In the genomic region with DNA sequence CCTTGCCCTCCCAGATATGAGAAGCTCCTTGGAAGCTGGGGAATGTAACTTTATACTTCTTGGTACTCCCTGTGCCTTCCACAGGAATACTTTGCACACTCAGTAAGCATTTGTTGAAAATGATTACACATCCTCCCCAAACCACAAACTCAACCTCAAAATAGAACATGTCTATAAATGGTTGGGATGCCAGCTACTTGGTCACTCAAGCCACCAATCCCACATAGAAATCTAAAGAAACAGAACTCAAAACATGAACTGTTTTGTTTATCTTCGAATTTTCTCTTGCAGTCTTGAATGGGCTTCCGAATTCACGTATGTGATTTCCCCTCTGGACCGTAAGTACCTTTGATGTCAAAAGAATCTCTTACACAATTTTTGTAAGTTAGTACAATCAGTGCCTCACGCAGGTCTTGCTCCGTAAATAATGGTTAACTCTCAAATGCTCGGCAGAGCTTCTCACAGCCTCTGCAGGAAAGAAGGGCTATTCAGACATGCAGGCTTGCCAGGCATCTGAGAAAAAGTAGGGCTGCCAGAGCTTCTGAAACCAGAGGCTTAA, we compare ENCODE assay signal across 9 cellular contexts. TPM values are rescaled to one million over a fixed set of nuclear protein-coding genes. Genes with fewer than 3 reads are reported as not detected.
DNase-seq lines count a peak whose midpoint lies in the region; ATAC-seq, FAIRE-seq and TF ChIP-seq lines count a peak whose summit lies in the region.
"Had no signal": no experiment of that assay in that cellular context is flagged by ENCODE, and none has a peak within 500 bp of the region (broad histone marks: within the 10 kb centered on the region; RNA-seq: fewer than 3 reads in every experiment).

No MANE protein-coding gene starts in this region.

- peak overlapping the region in 2 of 3 experiments; percentile 15 to 38; a peak in 3 of 7 replicates for H3K27ac Mint-ChIP-seq in H9
- peak overlapping the region in 1 of 9 donors; percentile 1 for H3K27ac Mint-ChIP-seq in naive thymus-derived CD4-positive, alpha-beta T cell

- no peak for TF ChIP-seq CTCF in H9 (conservative IDR thresholded peaks at IDR 0.05)
- no peak for TF ChIP-seq CTCF in gastroesophageal sphincter (IDR thresholded peaks at IDR 0.05)
- TF ChIP-seq CTCF in spleen (IDR thresholded peaks at IDR 0.05 in 8 of 11, conservative IDR thresholded peaks at IDR 0.05 in 3 of 11), result no peak

- no peak for TF ChIP-seq POLR2A in gastroesophageal sphincter (IDR thresholded peaks at IDR 0.05)
- TF ChIP-seq POLR2A in spleen (IDR thresholded peaks at IDR 0.05), result no peak

- H3K18ac ChIP-seq in H9 (ENCODE audit: insufficient read length, low read depth, low read length), result no peak overlapping the region

- H3K9me3 ChIP-seq in H9 (ENCODE audit: control insufficient read depth, low read depth, low read length) (no peaks in the 10 kb centered on the region), gastroesophageal sphincter (no peaks in the 10 kb centered on the region), spleen (no peaks in the 10 kb centered on the region)
- H3K9me3 ChIP-seq in naive thymus-derived CD4-positive, alpha-beta T cell (ENCODE audit: control insufficient read depth in 2 of 3, low read length in 3 of 3), result no peaks in the 10 kb centered on the region

- no peaks in the 10 kb centered on the region for H3K27me3 Mint-ChIP-seq in H9 (ENCODE audit: low read depth)
- peaks cover 21 to 40% (median 33%) of the 10 kb centered on the region in 5 donors for H3K27me3 Mint-ChIP-seq in naive thymus-derived CD4-positive, alpha-beta T cell

- H3K4me3 ChIP-seq in gastroesophageal sphincter (peak overlapping the region; percentile 17 to 23), spleen (peak overlapping the region in 1 of 8 donors; percentile 21)
- H3K4me3 ChIP-seq in naive thymus-derived CD4-positive, alpha-beta T cell (ENCODE audit: low read length), result no peak overlapping the region

- no peaks in the 10 kb centered on the region for H3K27me3 ChIP-seq in H9 (ENCODE audit: insufficient read depth, low read length)
- H3K27me3 ChIP-seq in gastroesophageal sphincter, result no peaks in the 10 kb centered on the region
- H3K27me3 ChIP-seq in spleen (replicated peaks in 1 of 7), result peaks cover 0 to 5% (median 0%) of the 10 kb centered on the region in 7 donors
- peaks cover 0 to 3% of the 10 kb centered on the region in 2 donors for H3K27me3 ChIP-seq in naive thymus-derived CD4-positive, alpha-beta T cell (ENCODE audit: control insufficient read depth in 2 of 2, insufficient read depth in 2 of 2, low read length in 2 of 2)

- no peak overlapping the region for H3K27ac ChIP-seq in H9 (ENCODE audit: insufficient read length, low read depth, low read length)
- peak overlapping the region; percentile 85 to 99 (median 88) for H3K27ac ChIP-seq in gastroesophageal sphincter
- peak overlapping the region in 6 of 8 donors; percentile 11 to 84 (median 70) for H3K27ac ChIP-seq in spleen
- no peak overlapping the region for H3K27ac ChIP-seq in naive thymus-derived CD4-positive, alpha-beta T cell (ENCODE audit: low read depth, low read length)

- H3K4me1 Mint-ChIP-seq in H9, result peaks cover 24 to 27% of the 10 kb centered on the region in 2 experiments
- peaks cover 4 to 48% (median 7%) of the 10 kb centered on the region in 7 donors for H3K4me1 Mint-ChIP-seq in naive thymus-derived CD4-positive, alpha-beta T cell

- CTCF ChIA-PET in naive thymus-derived CD4-positive, alpha-beta T cell (lab: Charles Lee), result interaction anchor here (0.6 kb wide), 1 partner anchor 410 kb away, joined by 3 read pairs; no protein-coding TSS in a partner anchor

- peak; percentile 72 for ATAC-seq in gastroesophageal sphincter
- ATAC-seq in naive thymus-derived CD4-positive, alpha-beta T cell, result no peak

- whole genome bisulfite sequencing in H9 (ENCODE audit: extremely low coverage, insufficient read length, low lambda C conversion rate), result no CpG with 5 or more reads among the region's 7 CpGs
- WGBS in gastroesophageal sphincter (ENCODE audit: low coverage in 1 of 2), 2 donors, result 22 to 27% methylated on average over 7 of the region's 7 CpGs
- 16 to 32% (median 21%) methylated on average over 7 of the region's 7 CpGs for WGBS in spleen, 5 donors

- H3K23ac ChIP-seq in H9 (ENCODE audit: insufficient read length, low read depth, low read length), result no peak overlapping the region

- H2BK120ac ChIP-seq in H9 (ENCODE audit: low read depth, low read length, poor library complexity, severe bottlenecking), result no peak overlapping the region

- H4K91ac ChIP-seq in H9 (ENCODE audit: insufficient read length, low read depth, low read length), result no peak overlapping the region

- no peaks in the 10 kb centered on the region; the same call in 1 of the 2 replicates for H3K4me1 ChIP-seq in H9 (ENCODE audit: insufficient read depth, low read length)
- H3K4me1 ChIP-seq in gastroesophageal sphincter, result peaks cover 9 to 82% (median 24%) of the 10 kb centered on the region in 3 donors
- peaks cover 0 to 55% (median 17%) of the 10 kb centered on the region in 6 donors for H3K4me1 ChIP-seq in spleen
- no peaks in the 10 kb centered on the region for H3K4me1 ChIP-seq in naive thymus-derived CD4-positive, alpha-beta T cell (ENCODE audit: control insufficient read depth in 2 of 2, insufficient read depth in 2 of 2, low read length in 2 of 2)

- no peak overlapping the region for H3K14ac ChIP-seq in H9 (ENCODE audit: insufficient read depth, low read length)

- TF ChIP-seq EP300 in gastroesophageal sphincter (IDR thresholded peaks at IDR 0.05), result no peak

- H3K36me3 ChIP-seq in gastroesophageal sphincter, result peaks cover 0 to 24% of the 10 kb centered on the region in 2 donors
- peaks cover 0 to 22% (median 4%) of the 10 kb centered on the region in 6 donors for H3K36me3 ChIP-seq in spleen
- no peaks in the 10 kb centered on the region for H3K36me3 ChIP-seq in naive thymus-derived CD4-positive, alpha-beta T cell (ENCODE audit: control insufficient read depth in 2 of 3, insufficient read depth in 3 of 3, low read length in 3 of 3)

- H3K79me2 ChIP-seq in H9 (ENCODE audit: insufficient read depth, low read length), result peaks cover 6% of the 10 kb centered on the region; the same call in 1 of the 2 replicates

- H3K4me3 Mint-ChIP-seq in H9, result no peak overlapping the region
- peak overlapping the region in 2 of 10 donors; percentile 20 to 68 for H3K4me3 Mint-ChIP-seq in naive thymus-derived CD4-positive, alpha-beta T cell

- no peak overlapping the region for H2AFZ ChIP-seq in H9 (ENCODE audit: low read length)

- H2BK20ac ChIP-seq in H9 (ENCODE audit: low read depth, low read length, poor library complexity, severe bottlenecking), result no peak overlapping the region

- no peaks in the 10 kb centered on the region for H4K20me1 ChIP-seq in H9 (ENCODE audit: control insufficient read depth, insufficient read depth, insufficient read length)

- no peak overlapping the region for H2BK15ac ChIP-seq in H9 (ENCODE audit: low read depth, low read length)

- H3T11ph ChIP-seq in H9 (ENCODE audit: low read length), result no peak overlapping the region

- H3K23me2 ChIP-seq in H9 (ENCODE audit: insufficient read length, low read depth, low read length, poor library complexity, severe bottlenecking), result no peaks in the 10 kb centered on the region

- no peak overlapping the region for H2AK5ac ChIP-seq in H9 (ENCODE audit: insufficient read length, low read length)

- POLR2A ChIA-PET in naive thymus-derived CD4-positive, alpha-beta T cell (lab: Charles Lee), result no interaction called here

- H3K9ac ChIP-seq in H9 (ENCODE audit: extremely low read depth, insufficient read length, low read length), result no peak overlapping the region

- no peak overlapping the region for H2BK12ac ChIP-seq in H9 (ENCODE audit: insufficient read length, low read depth, low read length)

- no peak overlapping the region for H4K5ac ChIP-seq in H9 (ENCODE audit: insufficient read length, low read depth, low read length)

- H3K36me3 Mint-ChIP-seq in H9 (ENCODE audit: insufficient read depth in 1 of 3, low read depth in 3 of 3), result peaks cover 17 to 24% (median 18%) of the 10 kb centered on the region in 3 experiments
- H3K36me3 Mint-ChIP-seq in naive thymus-derived CD4-positive, alpha-beta T cell, result peaks cover 0 to 22% (median 0%) of the 10 kb centered on the region in 5 donors

- no peaks in the 10 kb centered on the region for H3K9me3 Mint-ChIP-seq in H9
- H3K9me3 Mint-ChIP-seq in naive thymus-derived CD4-positive, alpha-beta T cell, result no peaks in the 10 kb centered on the region

- H3K4ac ChIP-seq in H9 (ENCODE audit: low read depth, low read length), result no peak overlapping the region

- H4K8ac ChIP-seq in H9 (replicated peaks; ENCODE audit: insufficient read length, low read depth, low read length), result no peak overlapping the region

- H3K79me1 ChIP-seq in H9 (ENCODE audit: insufficient read depth, low read depth, low read length, poor library complexity, severe bottlenecking), result peaks cover 5% of the 10 kb centered on the region

- intact Hi-C loops in spleen (cut with DNase I; ENCODE audit: low total_unique reads), result no loop called here
- intact Hi-C loops in naive thymus-derived CD4-positive, alpha-beta T cell (cut with micrococcal nuclease), result no loop called here

- no peak overlapping the region for H2BK5ac ChIP-seq in H9 (ENCODE audit: insufficient read length, low read length)

- H3K56ac ChIP-seq in H9 (ENCODE audit: insufficient read length, low read depth, low read length), result no peak overlapping the region

- FAIRE-seq in GM19239 (lab: Jason Lieb, UNC), result no peak

- H3K4me2 ChIP-seq in H9 (ENCODE audit: insufficient read depth, insufficient read length, low read length), result no peak overlapping the region

- DNase-seq in H9 (no peak), SW480 (ENCODE audit: low spot score) (peak; percentile 54), spleen (no peak), GM19239 (ENCODE audit: insufficient read length, low spot score) (no peak), NCI-H1417 (lab: John Stamatoyannopoulos, UW) (no peak), NCI-H1436 treated with DMSO at 0.1 percent for 48 hours (lab: John Stamatoyannopoulos, UW) (no peak)
- no peak for DNase-seq in naive thymus-derived CD4-positive, alpha-beta T cell
- DNase-seq: activated effector memory CD4-positive, alpha-beta T cell treated with anti-CD3 and anti-CD28 coated beads, Interleukin-2, amount 50 U/mL, for 16 hours had no signal

RNA-seq across cellular contexts. Expression of a gene that starts 26.9 kb away (rescaled TPM):
- total RNA-seq in H9 (2021) (41.5 and 47.9 TPM in 2 replicates), gastroesophageal sphincter (100 to 1,000 TPM in 2 of 4 donors, 10 to 100 TPM in 2; 66.6 to 142 (median 105) TPM), spleen (10 to 100 TPM; 33.5 to 63.9 (median 43.6) TPM)
- polyA plus RNA-seq in spleen, result 1 to 10 TPM; 2.0 to 6.0 (median 3.5) TPM
- total RNA-seq in naive thymus-derived CD4-positive, alpha-beta T cell, result 10 to 100 TPM in 1 of 5 experiments, 1 to 10 TPM in 4; 1.0 to 25.6 (median 1.8) TPM
- not detected for polyA plus RNA-seq in naive thymus-derived CD4-positive, alpha-beta T cell

RNA-seq across cellular contexts. Expression of a gene that starts 55.5 kb away (rescaled TPM):
- total RNA-seq in H9 (2021) (133 and 136 TPM in 2 replicates), gastroesophageal sphincter (10 to 100 TPM; 28.2 to 61.5 (median 30.4) TPM), spleen (10 to 100 TPM; 29.9 to 87.0 (median 62.2) TPM)
- polyA plus RNA-seq in spleen, result 10 to 100 TPM; 35.8 to 63.9 (median 61.2) TPM
- 100 to 1,000 TPM in 1 of 5 experiments, 10 to 100 TPM in 4; 38.3 to 203 (median 70.7) TPM for total RNA-seq in naive thymus-derived CD4-positive, alpha-beta T cell
- 10 to 100 TPM; 80.0 to 81.9 TPM for polyA plus RNA-seq in naive thymus-derived CD4-positive, alpha-beta T cell

Comparison
In these comparisons a context has a peak if more than half of its experiments do, and no peak if none do; other contexts are left out.
1. H3K27ac ChIP-seq: peak in gastroesophageal sphincter (4 of 4) and spleen (6 of 8); none in H9 (single experiment) and naive thymus-derived CD4-positive, alpha-beta T cell (single experiment).